1 cellular context compared by ENCODE assay signal in genomic region chr6:99416226-99416625, GRCh38.
TF ChIP-seq lines count a peak whose summit lies in the region.

No MANE protein-coding gene starts in this region.

TF ChIP-seq in GM12878, 131 proteins besides CTCF, POLR2A, EP300 and RAD21:
- TF ChIP-seq SRF (IDR thresholded peaks at IDR 0.05; ENCODE audit: low read depth in 2 of 2, low read length in 2 of 2) (no peak), RFX5 (IDR thresholded peaks at IDR 0.05; ENCODE audit: low read depth, low read length) (no peak), NR2C1 (IDR thresholded peaks at IDR 0.05) (no peak), BMI1 (IDR thresholded peaks at IDR 0.05; ENCODE audit: borderline replicate concordance) (no peak), SMAD5 (IDR thresholded peaks at IDR 0.05; ENCODE audit: low read depth) (no peak), MEF2A (IDR thresholded peaks at IDR 0.05; ENCODE audit: insufficient read depth, low read depth, low read length) (no peak), NBN (IDR thresholded peaks at IDR 0.05) (no peak), SPI1 (IDR thresholded peaks at IDR 0.05; ENCODE audit: borderline replicate concordance, insufficient read depth, low read depth, low read length) (no peak), KAT2A (conservative IDR thresholded peaks at IDR 0.05; ENCODE audit: control insufficient read depth, low read depth, low read length) (no peak), ZBTB11 (CRISPR knock-in tag; IDR thresholded peaks at IDR 0.05) (no peak), SMC3 (IDR thresholded peaks at IDR 0.05; ENCODE audit: borderline replicate concordance, low read length) (no peak), HCFC1 (IDR thresholded peaks at IDR 0.05; ENCODE audit: low read length) (no peak), PAX8 (IDR thresholded peaks at IDR 0.05) (no peak), BRCA1 (IDR thresholded peaks at IDR 0.05; ENCODE audit: low read depth, low read length) (no peak), SREBF1 (IDR thresholded peaks at IDR 0.05; ENCODE audit: low read length) (no peak), POU2F2 (IDR thresholded peaks at IDR 0.05; ENCODE audit: borderline replicate concordance, low read depth, low read length) (no peak), ZNF24 (IDR thresholded peaks at IDR 0.05) (no peak), PKNOX1 (IDR thresholded peaks at IDR 0.05) (no peak), TARDBP (IDR thresholded peaks at IDR 0.05; ENCODE audit: borderline replicate concordance) (no peak)
- TF ChIP-seq, protein P1, sequence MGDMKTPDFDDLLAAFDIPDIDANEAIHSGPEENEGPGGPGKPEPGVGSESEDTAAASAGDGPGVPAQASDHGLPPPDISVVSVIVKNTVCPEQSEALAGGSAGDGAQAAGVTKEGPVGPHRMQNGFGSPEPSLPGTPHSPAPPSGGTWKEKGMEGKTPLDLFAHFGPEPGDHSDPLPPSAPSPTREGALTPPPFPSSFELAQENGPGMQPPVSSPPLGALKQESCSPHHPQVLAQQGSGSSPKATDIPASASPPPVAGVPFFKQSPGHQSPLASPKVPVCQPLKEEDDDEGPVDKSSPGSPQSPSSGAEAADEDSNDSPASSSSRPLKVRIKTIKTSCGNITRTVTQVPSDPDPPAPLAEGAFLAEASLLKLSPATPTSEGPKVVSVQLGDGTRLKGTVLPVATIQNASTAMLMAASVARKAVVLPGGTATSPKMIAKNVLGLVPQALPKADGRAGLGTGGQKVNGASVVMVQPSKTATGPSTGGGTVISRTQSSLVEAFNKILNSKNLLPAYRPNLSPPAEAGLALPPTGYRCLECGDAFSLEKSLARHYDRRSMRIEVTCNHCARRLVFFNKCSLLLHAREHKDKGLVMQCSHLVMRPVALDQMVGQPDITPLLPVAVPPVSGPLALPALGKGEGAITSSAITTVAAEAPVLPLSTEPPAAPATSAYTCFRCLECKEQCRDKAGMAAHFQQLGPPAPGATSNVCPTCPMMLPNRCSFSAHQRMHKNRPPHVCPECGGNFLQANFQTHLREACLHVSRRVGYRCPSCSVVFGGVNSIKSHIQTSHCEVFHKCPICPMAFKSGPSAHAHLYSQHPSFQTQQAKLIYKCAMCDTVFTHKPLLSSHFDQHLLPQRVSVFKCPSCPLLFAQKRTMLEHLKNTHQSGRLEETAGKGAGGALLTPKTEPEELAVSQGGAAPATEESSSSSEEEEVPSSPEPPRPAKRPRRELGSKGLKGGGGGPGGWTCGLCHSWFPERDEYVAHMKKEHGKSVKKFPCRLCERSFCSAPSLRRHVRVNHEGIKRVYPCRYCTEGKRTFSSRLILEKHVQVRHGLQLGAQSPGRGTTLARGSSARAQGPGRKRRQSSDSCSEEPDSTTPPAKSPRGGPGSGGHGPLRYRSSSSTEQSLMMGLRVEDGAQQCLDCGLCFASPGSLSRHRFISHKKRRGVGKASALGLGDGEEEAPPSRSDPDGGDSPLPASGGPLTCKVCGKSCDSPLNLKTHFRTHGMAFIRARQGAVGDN (IDR thresholded peaks at IDR 0.05) = no peak
TF ChIP-seq in GM12878: peak in this region for 0.
